Comparison of ENCODE assay signal across 8 cellular contexts in genomic region chr5:174311531-174312269, GRCh38.
DNase-seq lines count a peak whose midpoint lies in the region; ATAC-seq lines count a peak whose summit lies in the region.

No MANE protein-coding gene starts in this region.

- in situ Hi-C loops in GM23248 (cut with MboI): loop anchor here (10.0 kb wide), 1 partner anchor 687 kb away; no protein-coding TSS in a partner anchor

- H3K36me3 ChIP-seq in GM23248 (ENCODE audit: low read depth): no peaks in the 10 kb centered on the region

- no peaks in the 10 kb centered on the region for H3K9me2 ChIP-seq in GM23248 (ENCODE audit: insufficient read depth)

- H3K9ac ChIP-seq in GM23248: peak overlapping the region; percentile 63

- peak overlapping the region; percentile 76 for H3K4me3 ChIP-seq in GM23248

- no peaks in the 10 kb centered on the region for H3F3A ChIP-seq in GM23248 (ENCODE audit: insufficient read depth)

- H3K27ac ChIP-seq in GM23248: no peak overlapping the region

- no peak for ATAC-seq in GM19397 (IDR thresholded peaks at IDR 0.05; ENCODE audit: unreplicated experiment)

- WGBS in GM23248 (ENCODE audit: low coverage in 1 of 2, low lambda C conversion rate in 2 of 2, missing lambda C conversion rate in 2 of 2), 2 experiments: 9 to 13% methylated on average over 28 to 49 of the region's 58 CpGs

- H3K4me2 ChIP-seq in GM23248 (ENCODE audit: unreplicated experiment): peak overlapping the region; percentile 73

- peaks cover 20% of the 10 kb centered on the region for H3K27me3 ChIP-seq in GM23248 (replicated peaks; ENCODE audit: insufficient read depth)

- peak; percentile 94 for DNase-seq in D341Med (ENCODE audit: low spot score)
- peak; percentile 79 for DNase-seq in GM23248
- DNase-seq in NCI-H1930 (lab: John Stamatoyannopoulos, UW): peak; percentile 30 to 35
- DNase-seq in activated CD4-positive, CD25-positive, alpha-beta regulatory T cell treated with anti-CD3 and anti-CD28 coated beads, Interleukin-2, amount 50 U/mL, for 16 hours (ENCODE audit: low read depth, low spot score): peak; percentile 18
- DNase-seq in cerebellar cortex (ENCODE audit: low spot score): peak; percentile 70
- DNase-seq in left kidney (ENCODE audit: low read depth, low spot score): peak; percentile 88
- peak; percentile 59 for DNase-seq in stimulated activated CD4-positive, alpha-beta T cell treated with anti-CD3 and anti-CD28 coated beads, Interleukin-1b, Interleukin-23, amount 100 ng/mL, for 48 hours

- no peaks in the 10 kb centered on the region for H3K4me1 ChIP-seq in GM23248 (ENCODE audit: insufficient read depth)

- H3K79me2 ChIP-seq in GM23248 (ENCODE audit: insufficient read depth): no peaks in the 10 kb centered on the region

- H2AFZ ChIP-seq in GM23248: peak overlapping the region; percentile 75

- H4K20me1 ChIP-seq in GM23248 (ENCODE audit: insufficient read depth): no peaks in the 10 kb centered on the region

- H3K9me3 ChIP-seq in GM23248 (ENCODE audit: low read depth): no peaks in the 10 kb centered on the region

Comparison
In these comparisons a context has a peak if more than half of its experiments do, and no peak if none do; other contexts are left out.
1. DNase-seq: peak in every context shown above with its lines; median percentile 94 in D341Med; 88 in left kidney; 79 in GM23248; 70 in cerebellar cortex; 59 in stimulated activated CD4-positive, alpha-beta T cell treated with anti-CD3 and anti-CD28 coated beads, Interleukin-1b, Interleukin-23, amount 100 ng/mL, for 48 hours; 32 in NCI-H1930; 18 in activated CD4-positive, CD25-positive, alpha-beta regulatory T cell treated with anti-CD3 and anti-CD28 coated beads, Interleukin-2, amount 50 U/mL, for 16 hours.